8 cellular contexts compared by ENCODE assay signal in the genomic region with DNA sequence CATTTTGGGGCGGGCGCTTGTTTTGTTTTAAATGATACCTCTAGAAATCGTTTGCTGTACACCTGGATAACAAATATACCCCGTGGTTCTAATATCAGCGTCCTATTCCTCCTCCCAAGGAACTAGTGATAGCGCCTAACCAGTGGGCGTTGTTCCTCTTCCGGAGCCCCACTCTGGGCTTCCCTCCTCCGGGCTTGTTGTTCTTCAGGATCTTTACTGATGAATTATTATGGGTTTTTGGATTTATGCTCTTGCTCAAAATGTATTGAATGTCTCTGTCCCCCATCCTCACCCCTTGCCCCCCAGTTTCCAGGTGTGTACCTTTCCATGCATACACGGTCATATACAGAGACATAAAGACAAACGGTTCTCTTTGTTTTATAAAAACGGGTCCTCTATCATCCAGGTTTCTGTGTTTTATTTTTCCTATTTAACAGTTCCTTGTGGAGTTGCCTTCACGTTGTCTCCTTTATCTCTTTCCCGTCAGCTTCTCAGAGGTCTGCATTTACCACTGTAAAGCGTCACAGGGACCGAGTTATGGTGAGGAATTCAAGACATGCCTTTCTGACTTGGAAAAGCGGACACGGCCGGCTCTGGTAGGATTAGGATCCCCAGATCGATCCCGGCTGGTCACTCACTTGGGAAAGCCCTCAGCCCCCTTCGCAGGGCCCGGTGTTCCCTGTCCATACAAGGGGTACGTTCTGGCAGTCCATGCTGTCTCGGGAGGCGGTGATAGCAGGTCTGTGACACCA. TPM values are rescaled to one million over a fixed set of nuclear protein-coding genes. Genes with fewer than 3 reads are reported as not detected.
DNase-seq lines count a peak whose midpoint lies in the region; ATAC-seq and TF ChIP-seq lines count a peak whose summit lies in the region.

No MANE protein-coding gene starts in this region.

- peaks cover 13% of the 10 kb centered on the region for H3K27me3 Mint-ChIP-seq in activated CD4-positive, alpha-beta memory T cell treated with anti-CD3 and anti-CD28 coated beads, Interleukin-2, amount 10 ng/mL, durations not matched to agents 7 days and 5 days

- ATAC-seq in HG03159 (IDR thresholded peaks at IDR 0.05; ENCODE audit: unreplicated experiment) (no peak), GM19023 (IDR thresholded peaks at IDR 0.05; ENCODE audit: unreplicated experiment) (no peak)

- H3F3A ChIP-seq in smooth muscle cell (ENCODE audit: low read depth): peaks cover 19% of the 10 kb centered on the region

- H4K20me1 ChIP-seq in hepatocyte (ENCODE audit: insufficient read depth, poor library complexity, severe bottlenecking) (peaks cover 7% of the 10 kb centered on the region), smooth muscle cell (ENCODE audit: low read depth) (peaks cover 27% of the 10 kb centered on the region)

- peak overlapping the region; percentile 86 for H3K4me3 Mint-ChIP-seq in activated CD4-positive, alpha-beta memory T cell treated with anti-CD3 and anti-CD28 coated beads, Interleukin-2, amount 10 ng/mL, durations not matched to agents 7 days and 5 days

- no peak for DNase-seq in activated CD4-positive, alpha-beta memory T cell treated with anti-CD3 and anti-CD28 coated beads, Interleukin-2, amount 10 ng/mL, durations not matched to agents 7 days and 5 days
- DNase-seq in hepatocyte (ENCODE audit: low spot score) (no peak), smooth muscle cell (lab: John Stamatoyannopoulos, UW; ENCODE audit: unreplicated experiment) (no peak), glomerular visceral epithelial cell (ENCODE audit: extremely low spot score) (no peak), NCI-H524 treated with DMSO at 0.1 percent for 48 hours (lab: John Stamatoyannopoulos, UW) (no peak)

- H3K9me2 ChIP-seq in hepatocyte (replicated peaks; ENCODE audit: insufficient read depth): no peaks in the 10 kb centered on the region

- H3K9me3 ChIP-seq in HEK293 (ENCODE audit: control insufficient read depth, insufficient read depth, low read depth, low read length) (no peaks in the 10 kb centered on the region), hepatocyte (ENCODE audit: low read depth) (no peaks in the 10 kb centered on the region), smooth muscle cell (replicated peaks; ENCODE audit: low read depth) (no peaks in the 10 kb centered on the region)

- H3K9ac ChIP-seq in smooth muscle cell (ENCODE audit: low read depth): peak overlapping the region; percentile 75

- H3K4me1 ChIP-seq in HEK293 (ENCODE audit: control insufficient read depth, insufficient read depth, low read length): peaks cover 35% of the 10 kb centered on the region
- peaks cover 46% of the 10 kb centered on the region for H3K4me1 ChIP-seq in hepatocyte (ENCODE audit: insufficient read depth)
- peaks cover 70% of the 10 kb centered on the region for H3K4me1 ChIP-seq in smooth muscle cell (ENCODE audit: low read depth)

- peak overlapping the region; percentile 74 for H3K27ac Mint-ChIP-seq in activated CD4-positive, alpha-beta memory T cell treated with anti-CD3 and anti-CD28 coated beads, Interleukin-2, amount 10 ng/mL, durations not matched to agents 7 days and 5 days

- CTCF ChIA-PET in HEK293 (lab: Yijun Ruan, JAX): interaction anchor here (0.6 kb wide), 1 partner anchor 45 kb away, joined by 3 read pairs; no protein-coding TSS in a partner anchor
- CTCF ChIA-PET in activated CD4-positive, alpha-beta memory T cell treated with anti-CD3 and anti-CD28 coated beads, Interleukin-2, amount 10 ng/mL, durations not matched to agents 7 days and 5 days (lab: Charles Lee): interaction anchor here (0.6 to 3.1 kb wide), 3 partner anchors 32 to 213 kb away, joined by 4 to 12 read pairs (median 5); no protein-coding TSS in a partner anchor

- no peaks in the 10 kb centered on the region for H3K9me3 Mint-ChIP-seq in activated CD4-positive, alpha-beta memory T cell treated with anti-CD3 and anti-CD28 coated beads, Interleukin-2, amount 10 ng/mL, durations not matched to agents 7 days and 5 days

- H2AFZ ChIP-seq in hepatocyte (no peak overlapping the region), smooth muscle cell (ENCODE audit: low read depth) (no peak overlapping the region)

- peak overlapping the region; percentile 83 for H3K4me2 ChIP-seq in hepatocyte
- peak overlapping the region; percentile 97 for H3K4me2 ChIP-seq in smooth muscle cell

- no peaks in the 10 kb centered on the region for H3K27me3 ChIP-seq in hepatocyte
- no peaks in the 10 kb centered on the region for H3K27me3 ChIP-seq in smooth muscle cell (ENCODE audit: low read depth)

- H3K36me3 ChIP-seq in HEK293 (ENCODE audit: control insufficient read depth in 2 of 2, insufficient read depth in 1 of 2, low read length in 2 of 2) (no peaks in the 10 kb centered on the region), hepatocyte (replicated peaks; ENCODE audit: insufficient read depth, low read depth) (no peaks in the 10 kb centered on the region), smooth muscle cell (ENCODE audit: low read depth) (no peaks in the 10 kb centered on the region)

- 9% methylated on average over 26 of the region's 26 CpGs for WGBS in hepatocyte (ENCODE audit: low lambda C conversion rate, missing lambda C conversion rate)
- WGBS in smooth muscle cell (ENCODE audit: low lambda C conversion rate): 5% methylated on average over 26 of the region's 26 CpGs

- peaks cover 40% of the 10 kb centered on the region for H3K79me2 ChIP-seq in hepatocyte
- peaks cover 15% of the 10 kb centered on the region for H3K79me2 ChIP-seq in smooth muscle cell (ENCODE audit: low read depth)

- peak overlapping the region; percentile 75 for H3K4me3 ChIP-seq in HEK293 (ENCODE audit: low read depth, low read length)
- no peak overlapping the region for H3K4me3 ChIP-seq in hepatocyte
- H3K4me3 ChIP-seq in smooth muscle cell: peak overlapping the region; percentile 76

- POLR2A ChIA-PET in HEK293 (lab: Yijun Ruan, JAX): interaction anchor here (0.6 to 2.0 kb wide), 16 partner anchors 10 to 188 kb away, joined by 3 to 11 read pairs (median 4); a partner anchor contains a TSS
- POLR2A ChIA-PET in activated CD4-positive, alpha-beta memory T cell treated with anti-CD3 and anti-CD28 coated beads, Interleukin-2, amount 10 ng/mL, durations not matched to agents 7 days and 5 days (lab: Charles Lee): interaction anchor here (0.9 to 8.9 kb wide), 8 partner anchors 10 to 55 kb away, joined by 3 to 230 read pairs (median 30); no protein-coding TSS in a partner anchor

- TF ChIP-seq CTCF in HEK293 (tag by site-specific recombination; IDR thresholded peaks at IDR 0.05): no peak
- no peak for TF ChIP-seq CTCF in hepatocyte (IDR thresholded peaks at IDR 0.05; ENCODE audit: poor library complexity)
- TF ChIP-seq CTCF in smooth muscle cell (IDR thresholded peaks at IDR 0.05; ENCODE audit: borderline replicate concordance, insufficient read depth, poor library complexity, severe bottlenecking): no peak

- H3K27ac ChIP-seq in HEK293 (ENCODE audit: extremely low read depth, low read depth, low read length) (peak overlapping the region; percentile 75; the same call in 1 of the 2 replicates), hepatocyte (peak overlapping the region; percentile 97), smooth muscle cell (ENCODE audit: low read depth) (peak overlapping the region; percentile 97)

- H3K4me1 Mint-ChIP-seq in activated CD4-positive, alpha-beta memory T cell treated with anti-CD3 and anti-CD28 coated beads, Interleukin-2, amount 10 ng/mL, durations not matched to agents 7 days and 5 days: peaks cover 80% of the 10 kb centered on the region

- H3K36me3 Mint-ChIP-seq in activated CD4-positive, alpha-beta memory T cell treated with anti-CD3 and anti-CD28 coated beads, Interleukin-2, amount 10 ng/mL, durations not matched to agents 7 days and 5 days (ENCODE audit: low read depth): peaks cover 25% of the 10 kb centered on the region

TF ChIP-seq in HEK293, 187 proteins besides CTCF, POLR2A, EP300 and RAD21 (continues in another document):
- TF ChIP-seq ZNF416 (tag by site-specific recombination; IDR thresholded peaks at IDR 0.05) (no peak), ZNF501 (tag by site-specific recombination; IDR thresholded peaks at IDR 0.05) (0 out of 2 replicates have a peak, but pooled peaks have one; percentile 23), MYNN (tag by site-specific recombination; IDR thresholded peaks at IDR 0.05; ENCODE audit: borderline replicate concordance) (no peak), ZFP41 (tag by site-specific recombination; IDR thresholded peaks at IDR 0.05; ENCODE audit: borderline replicate concordance) (no peak), ZFP37 (tag by site-specific recombination; IDR thresholded peaks at IDR 0.05) (0 out of 2 replicates have a peak, but pooled peaks have one; percentile 30)
- TF ChIP-seq, protein P1, sequence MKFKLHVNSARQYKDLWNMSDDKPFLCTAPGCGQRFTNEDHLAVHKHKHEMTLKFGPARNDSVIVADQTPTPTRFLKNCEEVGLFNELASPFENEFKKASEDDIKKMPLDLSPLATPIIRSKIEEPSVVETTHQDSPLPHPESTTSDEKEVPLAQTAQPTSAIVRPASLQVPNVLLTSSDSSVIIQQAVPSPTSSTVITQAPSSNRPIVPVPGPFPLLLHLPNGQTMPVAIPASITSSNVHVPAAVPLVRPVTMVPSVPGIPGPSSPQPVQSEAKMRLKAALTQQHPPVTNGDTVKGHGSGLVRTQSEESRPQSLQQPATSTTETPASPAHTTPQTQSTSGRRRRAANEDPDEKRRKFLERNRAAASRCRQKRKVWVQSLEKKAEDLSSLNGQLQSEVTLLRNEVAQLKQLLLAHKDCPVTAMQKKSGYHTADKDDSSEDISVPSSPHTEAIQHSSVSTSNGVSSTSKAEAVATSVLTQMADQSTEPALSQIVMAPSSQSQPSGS (tag by site-specific recombination; IDR thresholded peaks at IDR 0.05; ENCODE audit: low read depth): no peak

RNA-seq across cellular contexts. Expression of a gene that starts 0.7 kb away (rescaled TPM):
- total RNA-seq in activated CD4-positive, alpha-beta memory T cell treated with anti-CD3 and anti-CD28 coated beads, Interleukin-2, amount 10 ng/mL, durations not matched to agents 7 days and 5 days: 100 to 1,000 TPM; 126 to 133 TPM
- 41.8 and 54.2 TPM in 2 replicates for total RNA-seq in hepatocyte
- polyA plus RNA-seq in hepatocyte: 37.1 and 42.7 TPM in 2 replicates
- total RNA-seq in smooth muscle cell: 15.6 and 17.6 TPM in 2 replicates
- polyA plus RNA-seq in smooth muscle cell: 18.3 and 21.9 TPM in 2 replicates
